ENCODE assay signal across 21 cellular contexts in genomic region chr17:2850991-2851390, GRCh38. TPM values are rescaled to one million over a fixed set of nuclear protein-coding genes. Genes with fewer than 3 reads are reported as not detected.
DNase-seq lines count a peak whose midpoint lies in the region; ATAC-seq, FAIRE-seq and TF ChIP-seq lines count a peak whose summit lies in the region.
"Had no signal": no experiment of that assay in that cellular context is flagged by ENCODE, and none has a peak within 500 bp of the region (broad histone marks: within the 10 kb centered on the region; RNA-seq: fewer than 3 reads in every experiment).

No MANE protein-coding gene starts in this region.

- peak overlapping the region; percentile 10 to 75 (median 49) for H3K27ac Mint-ChIP-seq in nephron
- H3K27ac Mint-ChIP-seq: CD4-positive, alpha-beta memory T cell; HFFc6 had no signal

- H3K18ac ChIP-seq in IMR-90 (ENCODE audit: low read depth, low read length) (no peak overlapping the region), H1 (ENCODE audit: extremely low read depth, low read length) (no peak overlapping the region)

- H3K79me2 ChIP-seq in H1 (ENCODE audit: control insufficient read depth in 1 of 2, insufficient read depth in 2 of 2, low read length in 2 of 2), result peaks cover 6 to 15% of the 10 kb centered on the region in 2 experiments

- H3K9me3 ChIP-seq in IMR-90 (ENCODE audit: control insufficient read depth, insufficient read depth, low read length), result no peaks in the 10 kb centered on the region
- no peaks in the 10 kb centered on the region for H3K9me3 ChIP-seq in H1 (ENCODE audit: insufficient read depth in 2 of 2, low read depth in 1 of 2, low read length in 1 of 2)

- H3K36me3 Mint-ChIP-seq in nephron (ENCODE audit: low read depth), result no peaks in the 10 kb centered on the region

- H3K23ac ChIP-seq in IMR-90 (ENCODE audit: low read depth, low read length) (no peak overlapping the region), H1 (ENCODE audit: insufficient read length) (no peak overlapping the region)

- TF ChIP-seq POLR2A in IMR-90 (IDR thresholded peaks at IDR 0.05; ENCODE audit: low read depth, low read length), result no peak
- TF ChIP-seq POLR2A in H1 (IDR thresholded peaks at IDR 0.05; ENCODE audit: control extremely low read depth in 1 of 2, low read depth in 2 of 2, low read length in 2 of 2), result no peak

- H3K23me2 ChIP-seq in H1 (ENCODE audit: low read depth, low read length), result peaks cover 18% of the 10 kb centered on the region

- no peak for ATAC-seq in IMR-90 (ENCODE audit: low read depth)
- ATAC-seq: GM12878 had no signal

- FAIRE-seq in H1 (lab: Jason Lieb, UNC), result no peak
- FAIRE-seq: GM12878, H54 had no signal

- H3K4me2 ChIP-seq in IMR-90 (ENCODE audit: low read depth, low read length), result no peak overlapping the region
- H3K4me2 ChIP-seq in H1 (ENCODE audit: insufficient read depth in 1 of 2, low read depth in 2 of 2, low read length in 2 of 2), result no peak overlapping the region
- H3K4me2 ChIP-seq: PC-9 had no signal

- H4K8ac ChIP-seq in IMR-90 (ENCODE audit: low read depth in 2 of 2, low read length in 2 of 2) (no peak overlapping the region), H1 (ENCODE audit: extremely low read depth, insufficient read depth, low read length) (no peak overlapping the region)

- H3K27ac ChIP-seq in IMR-90 (ENCODE audit: insufficient read depth, low read length) (no peak overlapping the region), H1 (ENCODE audit: low read depth, low read length) (no peak overlapping the region), substantia nigra (ENCODE audit: low read depth, low read length, poor library complexity, severe bottlenecking) (no peak overlapping the region)
- H3K27ac ChIP-seq: 22Rv1, PC-9 had no signal

- no peak overlapping the region for H2AK5ac ChIP-seq in IMR-90 (ENCODE audit: low read depth, low read length)
- no peak overlapping the region for H2AK5ac ChIP-seq in H1 (ENCODE audit: low read depth, low read length)

- H3K27me3 Mint-ChIP-seq in nephron (ENCODE audit: low read depth), result peaks cover 53% of the 10 kb centered on the region

- peak overlapping the region; percentile 14 to 37 (median 17) for H3K4me3 Mint-ChIP-seq in nephron
- H3K4me3 Mint-ChIP-seq: HFFc6 had no signal

- H3K4me3 ChIP-seq in AG10803 (ENCODE audit: low read length) (no peak overlapping the region), IMR-90 (ENCODE audit: insufficient read depth, low read depth, low read length) (no peak overlapping the region), H1 (ENCODE audit: extremely low read depth in 1 of 4, insufficient read depth in 2 of 4, low read depth in 3 of 4, low read length in 4 of 4) (no peak overlapping the region)
- H3K4me3 ChIP-seq: GM12878, PC-9 had no signal

- H3K9me1 ChIP-seq in IMR-90 (ENCODE audit: insufficient read depth, low read length), result no peaks in the 10 kb centered on the region

- H2BK20ac ChIP-seq in IMR-90 (ENCODE audit: low read depth, low read length), result no peak overlapping the region
- H2BK20ac ChIP-seq in H1 (ENCODE audit: low read length), result 0 out of 2 replicates have a peak overlapping the region, but pooled peaks have one; percentile 48

- peaks cover 21% of the 10 kb centered on the region for H3K4me1 Mint-ChIP-seq in nephron

- no peaks in the 10 kb centered on the region for H3K9me3 Mint-ChIP-seq in nephron
- H3K9me3 Mint-ChIP-seq: CD4-positive, alpha-beta memory T cell; HFFc6 had no signal

- CTCF ChIA-PET in IMR-90 (lab: Yijun Ruan, JAX) (no interaction called here), H1 (lab: Charles Lee; ENCODE audit: partially characterized antibody) (interaction anchor here (0.8 to 13.3 kb wide), 10 partner anchors 11 to 162 kb away, joined by 3 to 233 read pairs (median 10); no protein-coding TSS in a partner anchor)

- intact Hi-C loops in IMR-90 (cut with micrococcal nuclease), result loop anchor here (5.0 kb wide), 1 partner anchor 151 kb away; no protein-coding TSS in a partner anchor

- H4K91ac ChIP-seq in IMR-90 (ENCODE audit: insufficient read depth, low read depth, low read length) (no peak overlapping the region), H1 (replicated peaks; ENCODE audit: insufficient read length, low read length) (no peak overlapping the region)

- H2BK120ac ChIP-seq in IMR-90 (ENCODE audit: low read depth, low read length) (no peak overlapping the region), H1 (replicated peaks; ENCODE audit: low read depth, low read length) (no peak overlapping the region)

- H2AK9ac ChIP-seq in IMR-90 (replicated peaks; ENCODE audit: low read depth, low read length, poor library complexity), result no peak overlapping the region

- H3K14ac ChIP-seq in IMR-90 (replicated peaks; ENCODE audit: low read depth, low read length) (no peak overlapping the region), H1 (ENCODE audit: insufficient read length) (no peak overlapping the region)

- WGBS in IMR-90 (ENCODE audit: extremely low coverage in 2 of 2, insufficient read length in 1 of 2), 2 experiments, result no CpG with 5 or more reads among the region's 6 CpGs
- WGBS in H1 (ENCODE audit: extremely low coverage in 1 of 2, insufficient coverage in 1 of 2, insufficient read length in 1 of 2, insufficient replicate concordance in 2 of 2, low coverage in 1 of 2, low lambda C conversion rate in 2 of 2, missing lambda C conversion rate in 1 of 2), 2 experiments, result 94% methylated on average over 4 of the region's 6 CpGs; no CpG with 5 or more reads in 1 of the 2 experiments

- no peak for TF ChIP-seq RAD21 in IMR-90 (IDR thresholded peaks at IDR 0.05; ENCODE audit: low read length)
- no peak for TF ChIP-seq RAD21 in H1 (IDR thresholded peaks at IDR 0.05 in 1 of 2, conservative IDR thresholded peaks at IDR 0.05 in 1 of 2; ENCODE audit: low read depth in 2 of 2, low read length in 2 of 2)

- DNase-seq in AG10803 (ENCODE audit: low read depth) (peak; percentile 9), IMR-90 (no peak), H1 (ENCODE audit: low read depth in 1 of 2, low spot score in 2 of 2) (no peak), pons (ENCODE audit: low spot score) (no peak), COLO668 (lab: John Stamatoyannopoulos, UW; ENCODE audit: unreplicated experiment) (no peak), substantia nigra (lab: John Stamatoyannopoulos, UW) (no peak)
- DNase-seq in stimulated activated CD8-positive, alpha-beta memory T cell treated with anti-CD3 and anti-CD28 coated beads, Interleukin-4, amount 100 ng/mL, for 48 hours, result no peak
- DNase-seq: Calu3; CD4-positive, alpha-beta memory T cell; EL; HFFc6; NCI-H1048; NCI-H1436; NCI-H1930; NCI-H345; NCI-H524 treated with DMSO at 0.1 percent for 48 hours; PC-9 had no signal

- H3K79me1 ChIP-seq in IMR-90 (ENCODE audit: low read depth in 1 of 2, low read length in 2 of 2) (peaks cover 7 to 15% of the 10 kb centered on the region in 2 experiments), H1 (ENCODE audit: low read depth, low read length) (no peaks in the 10 kb centered on the region)

- dilution Hi-C loops in IMR-90 (cut with HindIII; ENCODE audit: low sequenced_read_pairs, unreplicated experiment), result no loop called here

- no peak overlapping the region for H2BK5ac ChIP-seq in IMR-90 (ENCODE audit: low read depth, low read length, poor library complexity, severe bottlenecking)
- H2BK5ac ChIP-seq in H1 (ENCODE audit: low read depth, low read length), result no peak overlapping the region

- H3K36me3 ChIP-seq in IMR-90 (ENCODE audit: control insufficient read depth, insufficient read depth, low read length) (no peaks in the 10 kb centered on the region), H1 (ENCODE audit: control insufficient read depth in 2 of 4, insufficient read depth in 4 of 4, low read length in 3 of 4) (no peaks in the 10 kb centered on the region)

- in situ Hi-C loops in IMR-90 (cut with MboI; ENCODE audit: low sequenced_read_pairs), result loop anchor here (10.0 kb wide), 1 partner anchor 164 kb away; no protein-coding TSS in a partner anchor

- H3K9ac ChIP-seq in IMR-90 (ENCODE audit: low read depth, low read length) (no peak overlapping the region), H1 (replicated peaks in 1 of 4; ENCODE audit: extremely low read depth in 1 of 4, low read depth in 3 of 4, low read length in 3 of 4) (no peak overlapping the region)

- TF ChIP-seq CTCF in AG10803 (conservative IDR thresholded peaks at IDR 0.05; ENCODE audit: low read length) (no peak), IMR-90 (conservative IDR thresholded peaks at IDR 0.05; ENCODE audit: low read depth, low read length) (no peak), H1 (IDR thresholded peaks at IDR 0.05; ENCODE audit: control extremely low read depth in 1 of 3, insufficient read depth in 1 of 3, low read depth in 1 of 3, low read length in 3 of 3) (no peak), nephron (IDR thresholded peaks at IDR 0.05; ENCODE audit: unreplicated experiment in 3 of 3) (no peak)

- no peak for TF ChIP-seq EP300 in H1 (IDR thresholded peaks at IDR 0.05; ENCODE audit: borderline replicate concordance in 1 of 2, low read depth in 2 of 2, low read length in 2 of 2)

- H3K4me1 ChIP-seq in IMR-90 (ENCODE audit: control insufficient read depth, insufficient read depth, low read length) (peaks cover 2% of the 10 kb centered on the region; the same call in 1 of the 2 replicates), H1 (replicated peaks in 1 of 4; ENCODE audit: control insufficient read depth in 3 of 4, insufficient read depth in 4 of 4, low read length in 3 of 4) (peaks cover 7 to 21% (median 12%) of the 10 kb centered on the region in 4 experiments; a peak in 6 of 7 replicates)

- no peak overlapping the region for H2BK12ac ChIP-seq in H1 (ENCODE audit: low read depth, low read length)

- POLR2A ChIA-PET in IMR-90 (lab: Charles Lee; ENCODE audit: unreplicated experiment), result no interaction called here
- POLR2A ChIA-PET in H1 (lab: Charles Lee; ENCODE audit: partially characterized antibody), result interaction anchor here (1.5 to 1.6 kb wide), 2 partner anchors 20 to 54 kb away, joined by 3 read pairs; no protein-coding TSS in a partner anchor

- H3K4ac ChIP-seq in IMR-90 (ENCODE audit: low read depth, low read length) (no peak overlapping the region), H1 (replicated peaks; ENCODE audit: insufficient read length, low read depth, low read length) (no peak overlapping the region)

- H4K20me1 ChIP-seq in IMR-90 (ENCODE audit: insufficient read depth, low read length), result peaks cover 4% of the 10 kb centered on the region; the same call in 1 of the 2 replicates
- H4K20me1 ChIP-seq in H1 (replicated peaks in 1 of 2; ENCODE audit: control insufficient read depth in 1 of 2, insufficient read depth in 2 of 2, low read length in 2 of 2), result peaks cover 0 to 5% of the 10 kb centered on the region in 2 experiments

- no peak overlapping the region for H3K56ac ChIP-seq in IMR-90 (ENCODE audit: extremely low read depth, insufficient read depth, low read length)
- H3K56ac ChIP-seq in H1 (replicated peaks; ENCODE audit: insufficient read length, low read depth, low read length), result no peak overlapping the region

- no TSS peak for BruUV-seq in IMR-90 (replicated peaks; lab: Mats Ljungman, UMichigan)

- H2BK15ac ChIP-seq in IMR-90 (ENCODE audit: low read depth, low read length) (no peak overlapping the region), H1 (ENCODE audit: low read length) (no peak overlapping the region)

- H2AFZ ChIP-seq in IMR-90 (replicated peaks; ENCODE audit: low read length, poor library complexity) (peak overlapping the region; percentile 13), H1 (ENCODE audit: low read length) (no peak overlapping the region)
- H2AFZ ChIP-seq: PC-9 had no signal

- H3K27me3 ChIP-seq in IMR-90 (ENCODE audit: control insufficient read depth, insufficient read depth, low read length) (no peaks in the 10 kb centered on the region; the same call in 1 of the 2 replicates), H1 (replicated peaks in 1 of 4; ENCODE audit: control insufficient read depth in 3 of 4, extremely low read depth in 1 of 4, insufficient read depth in 3 of 4, low read length in 3 of 4) (peaks cover 0 to 5% (median 2%) of the 10 kb centered on the region in 4 experiments; a peak in 2 of 7 replicates)

- no peak overlapping the region for H4K5ac ChIP-seq in IMR-90 (ENCODE audit: low read depth, low read length)
- H4K5ac ChIP-seq in H1 (ENCODE audit: insufficient read length, low read depth, low read length), result no peak overlapping the region

RNA-seq across cellular contexts. Expression of gene RAP1GAP2, which starts 54.8 kb away (rescaled TPM):
- 4.7 and 5.7 TPM in 2 replicates for total RNA-seq in IMR-90 (2012; rRNA removed)
- 7.5 and 8.6 TPM in 2 replicates for polyA plus RNA-seq in IMR-90 (2012; rRNA removed)
- polyA plus RNA-seq in IMR-90 (2012; cell fraction: cytosol; rRNA removed), result 3.4 and 3.8 TPM in 2 replicates
- polyA plus RNA-seq in IMR-90 (2012; cell fraction: nucleus; rRNA removed; ENCODE audit: low replicate concordance), result 28.2 and 37.6 TPM in 2 replicates
- 63.4 and 63.8 TPM in 2 replicates for total RNA-seq in H1 (2021; fragmentation: NEBNext Ultra II Directional; extraction: Animal tissue kit (Norgen Biotek cat#: 25700))
- 24.0 and 28.9 TPM in 2 replicates for polyA plus RNA-seq in H1 (2011; rRNA removed)
- polyA plus RNA-seq in H1 (2011; cell fraction: cytosol; rRNA removed), result 25.1 TPM
- 165 TPM for polyA plus RNA-seq in H1 (2011; cell fraction: nucleus; rRNA removed)
- 26.1 to 39.5 TPM (median 30.8 TPM) in 4 replicates for polyA plus RNA-seq in H1 (2012, experiment 1 of 2)
- 16.1 TPM for polyA plus RNA-seq in H1 (2012, experiment 2 of 2)
- 22.5 TPM for polyA plus RNA-seq in H1 (2013, experiment 1 of 2)
- 22.8 TPM for polyA plus RNA-seq in H1 (2013, experiment 2 of 2)
- polyA minus RNA-seq in H1 (2011; rRNA and poly(A)+ RNA removed), result 27.1 and 37.8 TPM in 2 replicates
- polyA minus RNA-seq in H1 (2011; cell fraction: cytosol; rRNA and poly(A)+ RNA removed), result 18.9 TPM
- 28.5 TPM for polyA minus RNA-seq in H1 (2011; cell fraction: nucleus; rRNA and poly(A)+ RNA removed)
